In the genomic region with DNA sequence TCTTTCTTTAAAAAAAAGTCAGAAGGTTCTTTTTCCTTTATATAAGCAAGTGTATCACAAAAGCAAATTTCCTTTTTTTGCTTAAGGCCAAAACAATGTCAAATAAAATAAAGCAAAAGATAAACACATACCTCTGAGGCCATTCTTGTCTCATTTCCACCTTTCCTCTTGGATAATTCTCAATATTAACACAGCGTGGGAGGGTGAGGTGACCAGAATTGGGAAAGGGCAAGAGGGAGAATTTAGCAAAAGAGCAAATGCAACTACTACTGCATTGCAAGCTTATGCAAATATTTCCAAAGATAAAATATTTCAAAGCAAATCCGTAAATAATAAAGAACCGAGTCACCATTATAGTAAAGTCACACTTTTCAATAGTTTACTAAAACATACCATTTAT, we compare ENCODE assay signal across 27 cellular contexts.
"Had no signal": no experiment of that assay in that cellular context is flagged by ENCODE, and none has a peak within 500 bp of the region (broad histone marks: within the 10 kb centered on the region; RNA-seq: fewer than 3 reads in every experiment).

No MANE protein-coding gene starts in this region.

- H3K36me3 ChIP-seq: stomach, suprapubic skin, thoracic aorta, thyroid gland, tibial artery, tibial nerve, transverse colon, upper lobe of left lung, upper lobe of right lung, uterus, vagina had no signal

- FAIRE-seq: urothelium cell line had no signal

- H3K4me3 ChIP-seq: stomach, suprapubic skin, testis, thoracic aorta, thyroid gland, tibial artery, tibial nerve, transverse colon, upper lobe of left lung, upper lobe of right lung, uterus, vagina had no signal

- ATAC-seq: stimulated activated effector memory CD8-positive, alpha-beta T cell treated with anti-CD3 and anti-CD28 coated beads, Interleukin-12 subunit alpha, Interleukin-12 subunit beta, amount 100 ng/mL, for 72 hours; stimulated activated memory B cell treated with anti-CD40 and anti-IgM and Interleukin-4, amounts not matched to agents 10 μg/mL and 1 μg/mL and 100 μg/mL, for 72 hours; stimulated activated naive B cell treated with anti-CD40 and anti-IgM and Interleukin-4, amounts not matched to agents 10 μg/mL and 1 μg/mL and 100 μg/mL, for 72 hours; stimulated activated naive CD8-positive, alpha-beta T cell treated with anti-CD3 and anti-CD28 coated beads, Interleukin-15, amount 100 ng/mL, for 72 hours; stimulated activated naive CD8-positive, alpha-beta T cell treated with anti-CD3 and anti-CD28 coated beads, Interleukin-15, Interleukin-2, amounts not matched to agents 100 U/mL and 50 U/mL, for 24 hours; upper lobe of right lung had no signal

- H3K27ac ChIP-seq: stomach, suprapubic skin, testis, thoracic aorta, thyroid gland, tibial artery, tibial nerve, transverse colon, upper lobe of left lung, upper lobe of right lung, uterus, vagina had no signal

- H3K4me1 ChIP-seq: suprapubic skin, testis, thyroid gland, tibial artery, tibial nerve, transverse colon, upper lobe of left lung, upper lobe of right lung, uterus, vagina had no signal

- H3K9me3 ChIP-seq: testis, thyroid gland, transverse colon, upper lobe of right lung, uterus, vagina had no signal

- DNase-seq: stimulated activated CD4-positive, alpha-beta T cell treated with anti-CD3 and anti-CD28 coated beads, Interleukin-2, amount 100 ng/mL, for 48 hours; stimulated activated CD4-positive, alpha-beta T cell treated with anti-CD3 and anti-CD28 coated beads, Interleukin-4, amount 100 ng/mL, for 1 hour; stimulated activated CD4-positive, alpha-beta T cell treated with anti-CD3 and anti-CD28 coated beads, Interleukin-4, amount 100 ng/mL, for 24 hours; stimulated activated CD4-positive, alpha-beta T cell treated with anti-CD3 and anti-CD28 coated beads, Interleukin-4, amount 100 ng/mL, for 4 hours; stimulated activated CD8-positive, alpha-beta memory T cell treated with anti-CD3 and anti-CD28 coated beads, Interleukin-4, amount 100 ng/mL, for 48 hours; stimulated activated naive B cell treated with anti-CD40 and anti-IgM and Interleukin-4, amounts not matched to agents 10 μg/mL and 1 μg/mL and 100 μg/mL, for 72 hours; stimulated activated naive CD4-positive, alpha-beta T cell; stimulated activated naive CD4-positive, alpha-beta T cell treated with Interleukin-2 at 50 U/mL for 16 hours; stimulated activated naive CD8-positive, alpha-beta T cell treated with anti-CD3 and anti-CD28 coated beads, Interleukin-15, amount 100 ng/mL, for 72 hours; stimulated activated naive CD8-positive, alpha-beta T cell treated with anti-CD3 and anti-CD28 coated beads, Interleukin-15, Interleukin-2, amounts not matched to agents 100 U/mL and 50 U/mL, for 24 hours; stomach; substantia nigra; testis; thyroid gland; tibial artery; transverse colon; trophoblast cell; upper lobe of left lung; upper lobe of right lung; uterus had no signal

- H3K27me3 ChIP-seq: stomach, suprapubic skin, testis, thyroid gland, tibial artery, tibial nerve, transverse colon, upper lobe of left lung, upper lobe of right lung, uterus, vagina had no signal
